1 cellular context compared by ENCODE assay signal in the genomic region with DNA sequence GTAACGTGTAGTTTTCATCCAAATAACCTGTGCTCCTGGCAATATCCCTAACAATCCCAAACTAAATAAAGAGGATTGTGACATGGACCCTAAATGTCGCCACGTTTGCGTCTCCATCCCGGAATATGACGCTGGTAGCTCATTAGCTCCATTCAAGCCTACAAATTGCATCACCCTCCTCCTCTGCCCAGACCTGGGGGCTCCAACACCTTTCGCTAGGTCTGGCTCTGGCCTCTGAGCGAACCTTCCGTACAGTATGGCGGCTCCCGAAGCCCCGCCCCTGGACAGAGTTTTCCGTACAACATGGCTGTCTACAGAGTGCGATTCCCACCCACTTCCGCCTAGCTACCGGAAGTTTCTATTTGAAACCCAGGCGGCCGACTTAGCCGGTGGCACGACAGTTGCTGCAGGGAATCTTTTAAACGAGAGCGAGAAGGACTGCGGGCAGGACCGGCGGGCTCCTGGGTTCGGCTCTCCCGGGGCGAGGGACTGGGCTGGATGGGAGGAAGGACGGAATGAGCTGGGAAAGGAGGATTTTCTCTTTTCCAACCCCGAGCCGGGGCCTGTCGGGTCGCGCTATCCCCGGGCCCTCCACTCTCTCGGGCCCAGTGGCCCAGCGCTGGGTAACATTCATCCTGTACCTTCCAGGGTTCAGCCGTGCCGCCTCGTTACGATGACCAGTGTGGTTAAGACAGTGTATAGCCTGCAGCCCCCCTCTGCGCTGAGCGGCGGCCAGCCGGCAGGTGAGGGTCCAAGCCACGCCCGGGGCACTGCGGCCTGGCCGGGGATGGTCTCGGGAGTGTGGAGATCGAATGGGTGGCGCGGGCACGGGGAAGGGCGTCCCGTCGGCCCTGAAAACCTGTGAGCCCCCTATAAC.
A peak's percentile ranks its signal among the peaks of the same experiment; 100 is the strongest.
TF ChIP-seq lines count a peak whose summit lies in the region.

A gene with protein sequence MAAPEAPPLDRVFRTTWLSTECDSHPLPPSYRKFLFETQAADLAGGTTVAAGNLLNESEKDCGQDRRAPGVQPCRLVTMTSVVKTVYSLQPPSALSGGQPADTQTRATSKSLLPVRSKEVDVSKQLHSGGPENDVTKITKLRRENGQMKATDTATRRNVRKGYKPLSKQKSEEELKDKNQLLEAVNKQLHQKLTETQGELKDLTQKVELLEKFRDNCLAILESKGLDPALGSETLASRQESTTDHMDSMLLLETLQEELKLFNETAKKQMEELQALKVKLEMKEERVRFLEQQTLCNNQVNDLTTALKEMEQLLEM (plus strand): TSS at position 142 of the 877 bp plus-strand sequence. CDS start 115 bp downstream, at position 257.

TF ChIP-seq in HepG2, 621 proteins besides CTCF, POLR2A, EP300 and RAD21 (continued from another document and continues in another):
- TF ChIP-seq, protein P1, sequence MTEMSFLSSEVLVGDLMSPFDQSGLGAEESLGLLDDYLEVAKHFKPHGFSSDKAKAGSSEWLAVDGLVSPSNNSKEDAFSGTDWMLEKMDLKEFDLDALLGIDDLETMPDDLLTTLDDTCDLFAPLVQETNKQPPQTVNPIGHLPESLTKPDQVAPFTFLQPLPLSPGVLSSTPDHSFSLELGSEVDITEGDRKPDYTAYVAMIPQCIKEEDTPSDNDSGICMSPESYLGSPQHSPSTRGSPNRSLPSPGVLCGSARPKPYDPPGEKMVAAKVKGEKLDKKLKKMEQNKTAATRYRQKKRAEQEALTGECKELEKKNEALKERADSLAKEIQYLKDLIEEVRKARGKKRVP (CRISPR knock-in tag; IDR thresholded peaks at IDR 0.05), result peak in 1 of 2 experiments; percentile 88; a peak in 2 of 4 replicates
- TF ChIP-seq MEIS1 (CRISPR knock-in tag; IDR thresholded peaks at IDR 0.05; ENCODE audit: borderline replicate concordance) (0 out of 2 replicates have a peak, but pooled peaks have one; percentile 46), KAT2B (IDR thresholded peaks at IDR 0.05; ENCODE audit: borderline replicate concordance, low read depth, low read length) (no peak), IKZF4 (CRISPR knock-in tag; IDR thresholded peaks at IDR 0.05; ENCODE audit: borderline replicate concordance, low read depth, not compliant biosample characterization) (no peak), ZNF143 (CRISPR knock-in tag; IDR thresholded peaks at IDR 0.05) (no peak), ZNF891 (CRISPR knock-in tag; IDR thresholded peaks at IDR 0.05) (peak; percentile 97), MAFF (IDR thresholded peaks at IDR 0.05; ENCODE audit: low read depth, low read length) (no peak), SYNCRIP (IDR thresholded peaks at IDR 0.05; ENCODE audit: insufficient read depth, low read depth, low read length) (no peak), ATM (IDR thresholded peaks at IDR 0.05; ENCODE audit: borderline replicate concordance) (no peak), ZNF205 (CRISPR knock-in tag; IDR thresholded peaks at IDR 0.05) (no peak), SIN3A (IDR thresholded peaks at IDR 0.05; ENCODE audit: borderline replicate concordance, low read depth, low read length) (peak; percentile 88; the same call in 1 of the 2 replicates), CEBPG (CRISPR knock-in tag; IDR thresholded peaks at IDR 0.05) (peak; percentile 76), TBX2 (CRISPR knock-in tag; IDR thresholded peaks at IDR 0.05; ENCODE audit: borderline replicate concordance) (no peak), NONO (IDR thresholded peaks at IDR 0.05) (no peak), NONO (CRISPR knock-in tag; conservative IDR thresholded peaks at IDR 0.05) (peak; percentile 54; the same call in 1 of the 2 replicates), HOXA5 (CRISPR knock-in tag; IDR thresholded peaks at IDR 0.05) (no peak), SOX6 (IDR thresholded peaks at IDR 0.05) (no peak), SOX6 (CRISPR knock-in tag; IDR thresholded peaks at IDR 0.05) (no peak), ZFX (CRISPR knock-in tag; IDR thresholded peaks at IDR 0.05; ENCODE audit: low read depth) (peak; percentile 90; the same call in 1 of the 2 replicates), KDM3A (CRISPR knock-in tag; IDR thresholded peaks at IDR 0.05; ENCODE audit: low read depth) (no peak), SALL1 (CRISPR knock-in tag; IDR thresholded peaks at IDR 0.05) (peak; percentile 57)
- TF ChIP-seq, protein P2, sequence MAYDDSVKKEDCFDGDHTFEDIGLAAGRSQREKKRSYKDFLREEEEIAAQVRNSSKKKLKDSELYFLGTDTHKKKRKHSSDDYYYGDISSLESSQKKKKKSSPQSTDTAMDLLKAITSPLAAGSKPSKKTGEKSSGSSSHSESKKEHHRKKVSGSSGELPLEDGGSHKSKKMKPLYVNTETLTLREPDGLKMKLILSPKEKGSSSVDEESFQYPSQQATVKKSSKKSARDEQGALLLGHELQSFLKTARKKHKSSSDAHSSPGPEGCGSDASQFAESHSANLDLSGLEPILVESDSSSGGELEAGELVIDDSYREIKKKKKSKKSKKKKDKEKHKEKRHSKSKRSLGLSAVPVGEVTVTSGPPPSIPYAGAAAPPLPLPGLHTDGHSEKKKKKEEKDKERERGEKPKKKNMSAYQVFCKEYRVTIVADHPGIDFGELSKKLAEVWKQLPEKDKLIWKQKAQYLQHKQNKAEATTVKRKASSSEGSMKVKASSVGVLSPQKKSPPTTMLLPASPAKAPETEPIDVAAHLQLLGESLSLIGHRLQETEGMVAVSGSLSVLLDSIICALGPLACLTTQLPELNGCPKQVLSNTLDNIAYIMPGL (CRISPR knock-in tag; IDR thresholded peaks at IDR 0.05; ENCODE audit: borderline replicate concordance in 1 of 2, low read depth in 1 of 2), result peak; percentile 44 to 70; a peak in 2 of 4 replicates
- TF ChIP-seq, protein P3, sequence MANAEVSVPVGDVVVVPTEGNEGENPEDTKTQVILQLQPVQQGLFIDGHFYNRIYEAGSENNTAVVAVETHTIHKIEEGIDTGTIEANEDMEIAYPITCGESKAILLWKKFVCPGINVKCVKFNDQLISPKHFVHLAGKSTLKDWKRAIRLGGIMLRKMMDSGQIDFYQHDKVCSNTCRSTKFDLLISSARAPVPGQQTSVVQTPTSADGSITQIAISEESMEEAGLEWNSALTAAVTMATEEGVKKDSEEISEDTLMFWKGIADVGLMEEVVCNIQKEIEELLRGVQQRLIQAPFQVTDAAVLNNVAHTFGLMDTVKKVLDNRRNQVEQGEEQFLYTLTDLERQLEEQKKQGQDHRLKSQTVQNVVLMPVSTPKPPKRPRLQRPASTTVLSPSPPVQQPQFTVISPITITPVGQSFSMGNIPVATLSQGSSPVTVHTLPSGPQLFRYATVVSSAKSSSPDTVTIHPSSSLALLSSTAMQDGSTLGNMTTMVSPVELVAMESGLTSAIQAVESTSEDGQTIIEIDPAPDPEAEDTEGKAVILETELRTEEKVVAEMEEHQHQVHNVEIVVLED (CRISPR knock-in tag; IDR thresholded peaks at IDR 0.05; ENCODE audit: borderline replicate concordance), result peak; percentile 45; the same call in 1 of the 2 replicates
- TF ChIP-seq, protein P4, sequence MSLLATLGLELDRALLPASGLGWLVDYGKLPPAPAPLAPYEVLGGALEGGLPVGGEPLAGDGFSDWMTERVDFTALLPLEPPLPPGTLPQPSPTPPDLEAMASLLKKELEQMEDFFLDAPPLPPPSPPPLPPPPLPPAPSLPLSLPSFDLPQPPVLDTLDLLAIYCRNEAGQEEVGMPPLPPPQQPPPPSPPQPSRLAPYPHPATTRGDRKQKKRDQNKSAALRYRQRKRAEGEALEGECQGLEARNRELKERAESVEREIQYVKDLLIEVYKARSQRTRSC (CRISPR knock-in tag; IDR thresholded peaks at IDR 0.05; ENCODE audit: low read depth), result 0 out of 2 replicates have a peak, but pooled peaks have one; percentile 42
- TF ChIP-seq, protein P5, sequence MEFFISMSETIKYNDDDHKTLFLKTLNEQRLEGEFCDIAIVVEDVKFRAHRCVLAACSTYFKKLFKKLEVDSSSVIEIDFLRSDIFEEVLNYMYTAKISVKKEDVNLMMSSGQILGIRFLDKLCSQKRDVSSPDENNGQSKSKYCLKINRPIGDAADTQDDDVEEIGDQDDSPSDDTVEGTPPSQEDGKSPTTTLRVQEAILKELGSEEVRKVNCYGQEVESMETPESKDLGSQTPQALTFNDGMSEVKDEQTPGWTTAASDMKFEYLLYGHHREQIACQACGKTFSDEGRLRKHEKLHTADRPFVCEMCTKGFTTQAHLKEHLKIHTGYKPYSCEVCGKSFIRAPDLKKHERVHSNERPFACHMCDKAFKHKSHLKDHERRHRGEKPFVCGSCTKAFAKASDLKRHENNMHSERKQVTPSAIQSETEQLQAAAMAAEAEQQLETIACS (CRISPR knock-in tag; IDR thresholded peaks at IDR 0.05), result no peak
- TF ChIP-seq, protein P6, sequence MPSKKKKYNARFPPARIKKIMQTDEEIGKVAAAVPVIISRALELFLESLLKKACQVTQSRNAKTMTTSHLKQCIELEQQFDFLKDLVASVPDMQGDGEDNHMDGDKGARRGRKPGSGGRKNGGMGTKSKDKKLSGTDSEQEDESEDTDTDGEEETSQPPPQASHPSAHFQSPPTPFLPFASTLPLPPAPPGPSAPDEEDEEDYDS (CRISPR knock-in tag; IDR thresholded peaks at IDR 0.05), result peak; percentile 47
- TF ChIP-seq, protein P7, sequence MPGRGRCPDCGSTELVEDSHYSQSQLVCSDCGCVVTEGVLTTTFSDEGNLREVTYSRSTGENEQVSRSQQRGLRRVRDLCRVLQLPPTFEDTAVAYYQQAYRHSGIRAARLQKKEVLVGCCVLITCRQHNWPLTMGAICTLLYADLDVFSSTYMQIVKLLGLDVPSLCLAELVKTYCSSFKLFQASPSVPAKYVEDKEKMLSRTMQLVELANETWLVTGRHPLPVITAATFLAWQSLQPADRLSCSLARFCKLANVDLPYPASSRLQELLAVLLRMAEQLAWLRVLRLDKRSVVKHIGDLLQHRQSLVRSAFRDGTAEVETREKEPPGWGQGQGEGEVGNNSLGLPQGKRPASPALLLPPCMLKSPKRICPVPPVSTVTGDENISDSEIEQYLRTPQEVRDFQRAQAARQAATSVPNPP (CRISPR knock-in tag; IDR thresholded peaks at IDR 0.05), result peak; percentile 64; the same call in 1 of the 2 replicates
- TF ChIP-seq, protein P8, sequence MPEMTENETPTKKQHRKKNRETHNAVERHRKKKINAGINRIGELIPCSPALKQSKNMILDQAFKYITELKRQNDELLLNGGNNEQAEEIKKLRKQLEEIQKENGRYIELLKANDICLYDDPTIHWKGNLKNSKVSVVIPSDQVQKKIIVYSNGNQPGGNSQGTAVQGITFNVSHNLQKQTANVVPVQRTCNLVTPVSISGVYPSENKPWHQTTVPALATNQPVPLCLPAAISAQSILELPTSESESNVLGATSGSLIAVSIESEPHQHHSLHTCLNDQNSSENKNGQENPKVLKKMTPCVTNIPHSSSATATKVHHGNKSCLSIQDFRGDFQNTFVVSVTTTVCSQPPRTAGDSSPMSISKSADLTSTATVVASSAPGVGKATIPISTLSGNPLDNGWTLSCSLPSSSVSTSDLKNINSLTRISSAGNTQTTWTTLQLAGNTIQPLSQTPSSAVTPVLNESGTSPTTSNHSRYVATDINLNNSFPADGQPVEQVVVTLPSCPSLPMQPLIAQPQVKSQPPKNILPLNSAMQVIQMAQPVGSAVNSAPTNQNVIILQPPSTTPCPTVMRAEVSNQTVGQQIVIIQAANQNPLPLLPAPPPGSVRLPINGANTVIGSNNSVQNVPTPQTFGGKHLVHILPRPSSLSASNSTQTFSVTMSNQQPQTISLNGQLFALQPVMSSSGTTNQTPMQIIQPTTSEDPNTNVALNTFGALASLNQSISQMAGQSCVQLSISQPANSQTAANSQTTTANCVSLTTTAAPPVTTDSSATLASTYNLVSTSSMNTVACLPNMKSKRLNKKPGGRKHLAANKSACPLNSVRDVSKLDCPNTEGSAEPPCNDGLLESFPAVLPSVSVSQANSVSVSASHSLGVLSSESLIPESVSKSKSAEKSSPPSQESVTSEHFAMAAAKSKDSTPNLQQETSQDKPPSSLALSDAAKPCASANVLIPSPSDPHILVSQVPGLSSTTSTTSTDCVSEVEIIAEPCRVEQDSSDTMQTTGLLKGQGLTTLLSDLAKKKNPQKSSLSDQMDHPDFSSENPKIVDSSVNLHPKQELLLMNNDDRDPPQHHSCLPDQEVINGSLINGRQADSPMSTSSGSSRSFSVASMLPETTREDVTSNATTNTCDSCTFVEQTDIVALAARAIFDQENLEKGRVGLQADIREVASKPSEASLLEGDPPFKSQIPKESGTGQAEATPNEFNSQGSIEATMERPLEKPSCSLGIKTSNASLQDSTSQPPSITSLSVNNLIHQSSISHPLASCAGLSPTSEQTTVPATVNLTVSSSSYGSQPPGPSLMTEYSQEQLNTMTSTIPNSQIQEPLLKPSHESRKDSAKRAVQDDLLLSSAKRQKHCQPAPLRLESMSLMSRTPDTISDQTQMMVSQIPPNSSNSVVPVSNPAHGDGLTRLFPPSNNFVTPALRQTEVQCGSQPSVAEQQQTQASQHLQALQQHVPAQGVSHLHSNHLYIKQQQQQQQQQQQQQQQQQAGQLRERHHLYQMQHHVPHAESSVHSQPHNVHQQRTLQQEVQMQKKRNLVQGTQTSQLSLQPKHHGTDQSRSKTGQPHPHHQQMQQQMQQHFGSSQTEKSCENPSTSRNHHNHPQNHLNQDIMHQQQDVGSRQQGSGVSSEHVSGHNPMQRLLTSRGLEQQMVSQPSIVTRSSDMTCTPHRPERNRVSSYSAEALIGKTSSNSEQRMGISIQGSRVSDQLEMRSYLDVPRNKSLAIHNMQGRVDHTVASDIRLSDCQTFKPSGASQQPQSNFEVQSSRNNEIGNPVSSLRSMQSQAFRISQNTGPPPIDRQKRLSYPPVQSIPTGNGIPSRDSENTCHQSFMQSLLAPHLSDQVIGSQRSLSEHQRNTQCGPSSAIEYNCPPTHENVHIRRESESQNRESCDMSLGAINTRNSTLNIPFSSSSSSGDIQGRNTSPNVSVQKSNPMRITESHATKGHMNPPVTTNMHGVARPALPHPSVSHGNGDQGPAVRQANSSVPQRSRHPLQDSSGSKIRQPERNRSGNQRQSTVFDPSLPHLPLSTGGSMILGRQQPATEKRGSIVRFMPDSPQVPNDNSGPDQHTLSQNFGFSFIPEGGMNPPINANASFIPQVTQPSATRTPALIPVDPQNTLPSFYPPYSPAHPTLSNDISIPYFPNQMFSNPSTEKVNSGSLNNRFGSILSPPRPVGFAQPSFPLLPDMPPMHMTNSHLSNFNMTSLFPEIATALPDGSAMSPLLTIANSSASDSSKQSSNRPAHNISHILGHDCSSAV (CRISPR knock-in tag; IDR thresholded peaks at IDR 0.05; ENCODE audit: borderline replicate concordance), result no peak
- TF ChIP-seq, protein P9, sequence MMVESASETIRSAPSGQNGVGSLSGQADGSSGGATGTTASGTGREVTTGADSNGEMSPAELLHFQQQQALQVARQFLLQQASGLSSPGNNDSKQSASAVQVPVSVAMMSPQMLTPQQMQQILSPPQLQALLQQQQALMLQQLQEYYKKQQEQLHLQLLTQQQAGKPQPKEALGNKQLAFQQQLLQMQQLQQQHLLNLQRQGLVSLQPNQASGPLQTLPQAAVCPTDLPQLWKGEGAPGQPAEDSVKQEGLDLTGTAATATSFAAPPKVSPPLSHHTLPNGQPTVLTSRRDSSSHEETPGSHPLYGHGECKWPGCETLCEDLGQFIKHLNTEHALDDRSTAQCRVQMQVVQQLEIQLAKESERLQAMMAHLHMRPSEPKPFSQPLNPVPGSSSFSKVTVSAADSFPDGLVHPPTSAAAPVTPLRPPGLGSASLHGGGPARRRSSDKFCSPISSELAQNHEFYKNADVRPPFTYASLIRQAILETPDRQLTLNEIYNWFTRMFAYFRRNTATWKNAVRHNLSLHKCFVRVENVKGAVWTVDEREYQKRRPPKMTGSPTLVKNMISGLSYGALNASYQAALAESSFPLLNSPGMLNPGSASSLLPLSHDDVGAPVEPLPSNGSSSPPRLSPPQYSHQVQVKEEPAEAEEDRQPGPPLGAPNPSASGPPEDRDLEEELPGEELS (CRISPR knock-in tag; IDR thresholded peaks at IDR 0.05), result no peak
- TF ChIP-seq, protein P10, sequence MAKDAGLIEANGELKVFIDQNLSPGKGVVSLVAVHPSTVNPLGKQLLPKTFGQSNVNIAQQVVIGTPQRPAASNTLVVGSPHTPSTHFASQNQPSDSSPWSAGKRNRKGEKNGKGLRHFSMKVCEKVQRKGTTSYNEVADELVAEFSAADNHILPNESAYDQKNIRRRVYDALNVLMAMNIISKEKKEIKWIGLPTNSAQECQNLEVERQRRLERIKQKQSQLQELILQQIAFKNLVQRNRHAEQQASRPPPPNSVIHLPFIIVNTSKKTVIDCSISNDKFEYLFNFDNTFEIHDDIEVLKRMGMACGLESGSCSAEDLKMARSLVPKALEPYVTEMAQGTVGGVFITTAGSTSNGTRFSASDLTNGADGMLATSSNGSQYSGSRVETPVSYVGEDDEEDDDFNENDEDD (CRISPR knock-in tag; IDR thresholded peaks at IDR 0.05; ENCODE audit: borderline replicate concordance), result peak; percentile 87; the same call in 1 of the 2 replicates
